2 cellular contexts compared by ENCODE assay signal in genomic region chr9:33620738-33621439, GRCh38.
TF ChIP-seq lines count a peak whose summit lies in the region.

No MANE protein-coding gene starts in this region.

TF ChIP-seq in IMR-90, 13 proteins besides CTCF, POLR2A, EP300 and RAD21 (continued from another document):
- TF ChIP-seq USF2 (IDR thresholded peaks at IDR 0.05; ENCODE audit: low read depth, low read length) = no peak

TF ChIP-seq in WTC11, 78 proteins besides CTCF, POLR2A, EP300 and RAD21 (continued from another document):
- TF ChIP-seq PRDM15 (CRISPR knock-in tag; IDR thresholded peaks at IDR 0.05) = no peak
